8 cellular contexts compared by ENCODE assay signal in the genomic region with DNA sequence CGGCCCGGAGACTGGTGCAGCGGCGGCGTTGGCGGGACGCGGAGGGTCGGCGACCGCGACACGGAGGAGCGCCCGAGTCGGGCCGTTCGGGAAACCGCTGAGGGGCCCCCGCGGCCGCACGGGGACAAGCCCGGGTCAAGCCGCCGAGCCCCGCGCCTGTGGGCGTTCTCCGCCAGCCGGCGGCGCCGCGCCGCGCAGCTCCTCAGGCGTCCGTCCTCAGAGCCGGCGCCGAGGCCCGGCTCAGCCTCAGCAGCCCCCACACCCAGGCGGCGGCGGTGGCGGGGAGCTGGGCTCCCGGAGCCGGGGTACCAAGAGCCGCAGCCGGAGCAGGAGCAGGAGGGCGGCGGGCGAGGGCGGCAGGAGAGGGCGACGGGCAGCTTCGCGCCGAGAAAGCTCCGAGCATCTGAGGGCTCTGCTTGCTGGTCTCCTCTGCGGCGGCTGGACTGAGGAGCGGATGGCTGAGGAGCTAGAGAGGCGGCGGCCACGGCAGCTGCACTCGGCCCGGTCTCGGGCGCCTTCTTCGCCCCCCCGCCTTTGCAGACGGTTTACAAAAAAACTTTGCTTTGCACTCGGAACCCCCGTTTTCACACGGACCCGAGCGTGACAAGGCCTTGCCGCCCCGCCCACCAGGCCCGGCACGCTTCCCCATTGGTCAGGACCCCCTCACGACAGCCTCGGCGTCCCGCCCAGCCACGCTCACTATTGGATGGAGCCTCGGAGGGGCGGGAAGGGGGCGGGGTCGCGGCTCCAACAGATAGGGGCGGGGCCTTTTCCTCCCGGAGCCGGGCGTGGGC. TPM values are rescaled to one million over a fixed set of nuclear protein-coding genes. Genes with fewer than 3 reads are reported as not detected.
A peak's percentile ranks its signal among the peaks of the same experiment; 100 is the strongest.
DNase-seq lines count a peak whose midpoint lies in the region; ATAC-seq, FAIRE-seq and TF ChIP-seq lines count a peak whose summit lies in the region.

SLC30A1 (minus strand) TSS at position 522 of the 794 bp plus-strand sequence. CDS start 549 bp downstream, outside the sequence.

- peak; percentile 82 for ATAC-seq in GM21447 (IDR thresholded peaks at IDR 0.05; ENCODE audit: unreplicated experiment)

- peaks cover 23% of the 10 kb centered on the region for H3K4me1 Mint-ChIP-seq in Calu3 (ENCODE audit: low read depth, unreplicated experiment)

- no peaks in the 10 kb centered on the region for H3K9me1 ChIP-seq in endothelial cell of umbilical vein (replicated peaks; ENCODE audit: control insufficient read depth, extremely low read depth, insufficient read depth, low read length)

- H3K9ac ChIP-seq in HUES64 (ENCODE audit: low read depth, low read length) (peak within 1 kb of the TSS; percentile 56), OCI-LY1 (ENCODE audit: low read length) (peak within 1 kb of the TSS; percentile 70), endothelial cell of umbilical vein (replicated peaks; ENCODE audit: extremely low read depth, insufficient read depth, low read length) (peak within 1 kb of the TSS; percentile 84)

- H3K79me2 ChIP-seq in OCI-LY1 (ENCODE audit: insufficient read depth, low read length) (no peaks in the 10 kb centered on the region), endothelial cell of umbilical vein (ENCODE audit: control insufficient read depth, insufficient read depth, low read length) (peaks cover 39% of the 10 kb centered on the region)

- H3K9me3 ChIP-seq in HUES64 (ENCODE audit: insufficient read depth, low read depth, low read length), result no peaks in the 10 kb centered on the region
- H3K9me3 ChIP-seq in OCI-LY1 (ENCODE audit: low read length), result no peaks in the 10 kb centered on the region
- no peaks in the 10 kb centered on the region for H3K9me3 ChIP-seq in endothelial cell of umbilical vein (replicated peaks; ENCODE audit: control insufficient read depth, insufficient read depth, low read length)
- no peaks in the 10 kb centered on the region for H3K9me3 ChIP-seq in mononuclear cell (ENCODE audit: low read depth, low read length)

- peaks cover 55% of the 10 kb centered on the region for H3K36me3 Mint-ChIP-seq in Calu3 (ENCODE audit: insufficient read depth, unreplicated experiment)

- peak; percentile 94 for TF ChIP-seq POLR2A in endothelial cell of umbilical vein (IDR thresholded peaks at IDR 0.05; ENCODE audit: low read depth, low read length)

- H4K20me1 ChIP-seq in OCI-LY1 (ENCODE audit: insufficient read depth, low read length) (no peaks in the 10 kb centered on the region), endothelial cell of umbilical vein (replicated peaks; ENCODE audit: control insufficient read depth, extremely low read depth, insufficient read depth, low read length) (no peaks in the 10 kb centered on the region)

- DNase-seq in Calu3 (peak; percentile 99), endothelial cell of umbilical vein (ENCODE audit: low read depth, low spot score) (peak; percentile 98)
- peak; percentile 99 for DNase-seq in activated CD8-positive, alpha-beta memory T cell treated with anti-CD3 and anti-CD28 coated beads, Interleukin-2, amount 50 U/mL, for 48 hours
- peak; percentile 99 for DNase-seq in stimulated activated CD8-positive, alpha-beta memory T cell treated with anti-CD3 and anti-CD28 coated beads, Interleukin-4, amount 100 ng/mL, for 1 hour (ENCODE audit: low read depth in 2 of 2, low spot score in 1 of 2)

- peak within 1 kb of the TSS; percentile 95 for H3K4me3 Mint-ChIP-seq in Calu3 (ENCODE audit: low read depth, unreplicated experiment)

- WGBS in HUES64, result under 1% methylated on average over 97 of the region's 97 CpGs

- H2AFZ ChIP-seq in OCI-LY1 (ENCODE audit: low read length) (no peak within 1 kb of the TSS), endothelial cell of umbilical vein (ENCODE audit: low read depth, low read length) (peak within 1 kb of the TSS; percentile 94)

- H3K27me3 Mint-ChIP-seq in Calu3 (ENCODE audit: unreplicated experiment), result no peaks in the 10 kb centered on the region

- FAIRE-seq in endothelial cell of umbilical vein (lab: Jason Lieb, UNC), result peak; percentile 95

- intact Hi-C loops in Calu3 (cut with micrococcal nuclease; ENCODE audit: unreplicated experiment), result loop anchor here (1.0 to 2.0 kb wide), 2 partner anchors 64 to 256 kb away; no protein-coding TSS in a partner anchor
- intact Hi-C loops in endothelial cell of umbilical vein (cut with micrococcal nuclease), result loop anchor here (1.0 to 10.0 kb wide), 11 partner anchors 28 to 1344 kb away; partner anchors contain the start of genes DTL, INTS7, LPGAT1 and RCOR3

- H3F3A ChIP-seq in OCI-LY1 (ENCODE audit: insufficient read depth, low read length), result no peaks in the 10 kb centered on the region

- H3K27ac Mint-ChIP-seq in Calu3 (ENCODE audit: unreplicated experiment), result peak within 1 kb of the TSS; percentile 92

- H3K27ac ChIP-seq in HUES64 (ENCODE audit: low read depth, low read length) (peak within 1 kb of the TSS; percentile 57; the same call in 1 of the 2 replicates), OCI-LY1 (ENCODE audit: low read depth, low read length, poor library complexity, severe bottlenecking) (peak within 1 kb of the TSS; percentile 57), endothelial cell of umbilical vein (ENCODE audit: insufficient read depth, low read depth, low read length) (peak within 1 kb of the TSS; percentile 64)

- peak within 1 kb of the TSS; percentile 97 for H3K4me2 ChIP-seq in OCI-LY1 (ENCODE audit: low read length)
- peak within 1 kb of the TSS; percentile 70 for H3K4me2 ChIP-seq in endothelial cell of umbilical vein (ENCODE audit: insufficient read depth, low read length)

- dilution Hi-C loops in endothelial cell of umbilical vein (cut with MboI; ENCODE audit: extremely low pct_ligation_motif_present, low sequenced_read_pairs), result no loop called here

- peaks cover 38% of the 10 kb centered on the region for H3K4me1 ChIP-seq in HUES64 (ENCODE audit: insufficient read depth, low read length)
- peaks cover 30% of the 10 kb centered on the region for H3K4me1 ChIP-seq in OCI-LY1 (ENCODE audit: insufficient read depth, low read length, severe bottlenecking)
- peaks cover 33% of the 10 kb centered on the region for H3K4me1 ChIP-seq in endothelial cell of umbilical vein (ENCODE audit: control insufficient read depth, extremely low read depth, insufficient read depth, low read length)
- H3K4me1 ChIP-seq in mononuclear cell (ENCODE audit: insufficient read depth, low read length), result peaks cover 54% of the 10 kb centered on the region

- H3K9me2 ChIP-seq in OCI-LY1 (ENCODE audit: low read depth, low read length), result no peaks in the 10 kb centered on the region

- POLR2A ChIA-PET in endothelial cell of umbilical vein (lab: Charles Lee), result interaction anchor here (0.6 to 1.0 kb wide), 5 partner anchors 27 to 102 kb away, joined by 3 to 4 read pairs (median 4); no protein-coding TSS in a partner anchor

- peaks cover 22% of the 10 kb centered on the region for H3K36me3 ChIP-seq in HUES64 (ENCODE audit: insufficient read depth, low read length)
- H3K36me3 ChIP-seq in OCI-LY1 (ENCODE audit: insufficient read depth, low read length), result peaks cover 4% of the 10 kb centered on the region; the same call in 1 of the 2 replicates
- peaks cover 0 to 11% of the 10 kb centered on the region in 2 experiments for H3K36me3 ChIP-seq in endothelial cell of umbilical vein (ENCODE audit: control insufficient read depth in 2 of 2, extremely low read depth in 1 of 2, insufficient read depth in 2 of 2, low read length in 2 of 2)

- no peak for TF ChIP-seq CTCF in Calu3 (IDR thresholded peaks at IDR 0.05; ENCODE audit: unreplicated experiment)
- TF ChIP-seq CTCF in OCI-LY1 (IDR thresholded peaks at IDR 0.05; ENCODE audit: low read length), result no peak
- TF ChIP-seq CTCF in endothelial cell of umbilical vein (IDR thresholded peaks at IDR 0.05; ENCODE audit: extremely low read depth in 1 of 2, insufficient read depth in 1 of 2, low read depth in 1 of 2, low read length in 2 of 2), result no peak

- no peaks in the 10 kb centered on the region; the same call in 1 of the 2 replicates for H3K27me3 ChIP-seq in HUES64 (ENCODE audit: insufficient read depth, low read length)
- H3K27me3 ChIP-seq in OCI-LY1 (ENCODE audit: insufficient read depth, low read length), result no peaks in the 10 kb centered on the region
- no peaks in the 10 kb centered on the region for H3K27me3 ChIP-seq in endothelial cell of umbilical vein (ENCODE audit: control insufficient read depth in 2 of 2, insufficient read depth in 2 of 2, low read length in 2 of 2)
- H3K27me3 ChIP-seq in mononuclear cell (ENCODE audit: insufficient read depth, low read length), result no peaks in the 10 kb centered on the region

- H3K4me3 ChIP-seq in HUES64 (ENCODE audit: low read length), result peak within 1 kb of the TSS; percentile 78
- peak within 1 kb of the TSS; percentile 81 for H3K4me3 ChIP-seq in OCI-LY1 (ENCODE audit: low read depth, low read length, poor library complexity, severe bottlenecking)
- peak within 1 kb of the TSS; percentile 74 to 99 (median 98) for H3K4me3 ChIP-seq in endothelial cell of umbilical vein (replicated peaks in 1 of 3; ENCODE audit: insufficient read depth in 1 of 3, low read depth in 1 of 3, low read length in 3 of 3)
- H3K4me3 ChIP-seq in mononuclear cell (ENCODE audit: low read length), result peak within 1 kb of the TSS; percentile 85

- no peaks in the 10 kb centered on the region for H3K9me3 Mint-ChIP-seq in Calu3 (ENCODE audit: low read depth, unreplicated experiment)

- CTCF ChIA-PET in Calu3 (lab: Charles Lee) (interaction anchor here (0.5 to 2.0 kb wide), 10 partner anchors 15 to 415 kb away, joined by 3 to 12 read pairs (median 4); no protein-coding TSS in a partner anchor), endothelial cell of umbilical vein (lab: Charles Lee) (interaction anchor here (0.6 to 2.2 kb wide), 14 partner anchors 15 to 76 kb away, joined by 3 to 31 read pairs (median 4); no protein-coding TSS in a partner anchor)

- BruUV-seq in Calu3 (replicated peaks; lab: Mats Ljungman, UMichigan), result no TSS peak
- no TSS peak for BruUV-seq in endothelial cell of umbilical vein (replicated peaks; lab: Mats Ljungman, UMichigan)

TF ChIP-seq in endothelial cell of umbilical vein, 7 proteins besides CTCF, POLR2A, EP300 and RAD21 (continues in another document):
- TF ChIP-seq POLR2AphosphoS5 (IDR thresholded peaks at IDR 0.05; ENCODE audit: insufficient read depth, low read depth, low read length) (peak; percentile 78), GATA2 (IDR thresholded peaks at IDR 0.05; ENCODE audit: insufficient read depth, insufficient read length, low read depth, low read length) (no peak)

RNA-seq across cellular contexts. Expression of gene SLC30A1, which starts in this region (rescaled TPM):
- total RNA-seq in Calu3 (2022), result 15.5 and 25.3 TPM in 2 replicates
- 8.1 TPM for polyA plus RNA-seq in HUES64 (2013, experiment 1 of 2)
- polyA plus RNA-seq in HUES64 (2013, experiment 2 of 2), result 12.4 TPM
- total RNA-seq in endothelial cell of umbilical vein, result 21.5 and 22.1 TPM in 2 replicates
- 4.2 and 5.5 TPM in 2 replicates for polyA plus RNA-seq in endothelial cell of umbilical vein
- polyA plus RNA-seq in endothelial cell of umbilical vein (2011; cell fraction: cytosol; rRNA removed), result 4.5 and 4.8 TPM in 2 replicates
- polyA plus RNA-seq in endothelial cell of umbilical vein (2011; cell fraction: nucleus; rRNA removed), result 4.4 and 7.3 TPM in 2 replicates
- 13.9 and 17.7 TPM in 2 replicates for polyA plus RNA-seq in endothelial cell of umbilical vein (2012)
- polyA minus RNA-seq in endothelial cell of umbilical vein, result 11.8 and 14.7 TPM in 2 replicates
- 43.8 TPM for polyA minus RNA-seq in endothelial cell of umbilical vein (2011; cell fraction: cytosol; rRNA and poly(A)+ RNA removed)
- 13.7 and 18.0 TPM in 2 replicates for polyA minus RNA-seq in endothelial cell of umbilical vein (2011; cell fraction: nucleus; rRNA and poly(A)+ RNA removed)
- total RNA-seq in mononuclear cell, result 30.9 TPM

Comparison
In these comparisons a context has a peak if more than half of its experiments do, and no peak if none do; other contexts are left out.
1. Peak in every context shown above with its lines: DNase-seq, ATAC-seq, H3K4me3 ChIP-seq and H3K27ac ChIP-seq.